In genomic region chr4:101806914-101807313, GRCh38 we compare ENCODE assay signal across 10 cellular contexts. TPM values are rescaled to one million over a fixed set of nuclear protein-coding genes. Genes with fewer than 3 reads are reported as not detected.
DNase-seq lines count a peak whose midpoint lies in the region; ATAC-seq, FAIRE-seq and TF ChIP-seq lines count a peak whose summit lies in the region.
"Had no signal": no experiment of that assay in that cellular context is flagged by ENCODE, and none has a peak within 500 bp of the region (broad histone marks: within the 10 kb centered on the region; RNA-seq: fewer than 3 reads in every experiment).

No MANE protein-coding gene starts in this region.

- intact Hi-C loops in tibial artery (cut with DNase I; ENCODE audit: low total_unique reads) = no loop called here

- no peaks in the 10 kb centered on the region for H3K36me3 ChIP-seq in BE2C
- no peaks in the 10 kb centered on the region for H3K36me3 ChIP-seq in effector memory CD4-positive, alpha-beta T cell (ENCODE audit: control insufficient read depth, insufficient read depth, low read length)
- no peaks in the 10 kb centered on the region for H3K36me3 ChIP-seq in tibial artery

- ATAC-seq in GM19467 (IDR thresholded peaks at IDR 0.05; ENCODE audit: unreplicated experiment) = peak; percentile 99
- peak; percentile 98 for ATAC-seq in HG03342 (IDR thresholded peaks at IDR 0.05; ENCODE audit: unreplicated experiment)

- H3K4me1 ChIP-seq in BE2C (no peaks in the 10 kb centered on the region), tibial artery (no peaks in the 10 kb centered on the region)
- H3K4me1 ChIP-seq in effector memory CD4-positive, alpha-beta T cell (ENCODE audit: control insufficient read depth, insufficient read depth, low read length, poor library complexity, severe bottlenecking) = no peaks in the 10 kb centered on the region

- no peak for FAIRE-seq in D721Med (lab: Jason Lieb, UNC)

- H3K27ac Mint-ChIP-seq in chondrocyte (ENCODE audit: unreplicated experiment) = peak overlapping the region; percentile 50

- no peak overlapping the region for H3K27ac ChIP-seq in effector memory CD4-positive, alpha-beta T cell (ENCODE audit: insufficient read depth, low read length, poor library complexity, severe bottlenecking)
- no peak overlapping the region for H3K27ac ChIP-seq in tibial artery

- DNase-seq in BE2C (peak; percentile 16), chondrocyte (ENCODE audit: low spot score) (no peak), tibial artery (no peak), D721Med (ENCODE audit: insufficient read length, low spot score) (no peak), HuH-7.5 (ENCODE audit: low spot score) (no peak)
- no peak for DNase-seq in effector memory CD4-positive, alpha-beta T cell
- DNase-seq: NCI-H1105 treated with DMSO at 0.1 percent for 48 hours had no signal

- peaks cover 12% of the 10 kb centered on the region for H3K4me1 Mint-ChIP-seq in chondrocyte (ENCODE audit: low read depth)

- TF ChIP-seq CTCF in BE2C (IDR thresholded peaks at IDR 0.05; ENCODE audit: low read depth, low read length) (peak; percentile 19), chondrocyte (IDR thresholded peaks at IDR 0.05) (peak; percentile 24), tibial artery (IDR thresholded peaks at IDR 0.05) (no peak), D721Med (IDR thresholded peaks at IDR 0.05; ENCODE audit: insufficient read depth, missing control alignments) (no peak)

- H3K27me3 Mint-ChIP-seq in chondrocyte (ENCODE audit: low read depth) = no peaks in the 10 kb centered on the region

- H3K36me3 Mint-ChIP-seq in chondrocyte (ENCODE audit: low read depth) = no peaks in the 10 kb centered on the region

- H3K9me3 ChIP-seq in BE2C (no peaks in the 10 kb centered on the region), tibial artery (no peaks in the 10 kb centered on the region)
- H3K9me3 ChIP-seq in effector memory CD4-positive, alpha-beta T cell (ENCODE audit: control insufficient read depth, low read length) = no peaks in the 10 kb centered on the region

- H3K4me3 Mint-ChIP-seq in chondrocyte (ENCODE audit: unreplicated experiment) = no peak overlapping the region

- H3K27me3 ChIP-seq in BE2C = no peaks in the 10 kb centered on the region
- H3K27me3 ChIP-seq in effector memory CD4-positive, alpha-beta T cell (replicated peaks; ENCODE audit: control insufficient read depth, insufficient read depth, low read length, poor library complexity, severe bottlenecking) = no peaks in the 10 kb centered on the region
- no peaks in the 10 kb centered on the region for H3K27me3 ChIP-seq in tibial artery

- no peaks in the 10 kb centered on the region for H3K9me3 Mint-ChIP-seq in chondrocyte (ENCODE audit: low read depth)

- no peak overlapping the region for H3K4me3 ChIP-seq in BE2C (ENCODE audit: low read depth, low read length)
- H3K4me3 ChIP-seq in effector memory CD4-positive, alpha-beta T cell (ENCODE audit: insufficient read depth, low read depth, low read length, poor library complexity, severe bottlenecking) = no peak overlapping the region
- no peak overlapping the region for H3K4me3 ChIP-seq in tibial artery
- H3K4me3 ChIP-seq: lung had no signal

RNA-seq across cellular contexts. Expression of gene BANK1, which starts 16.4 kb away (rescaled TPM):
- 0.57 TPM for polyA plus RNA-seq in BE2C (2012; ENCODE audit: insufficient read depth, insufficient read length, low read depth)
- 0.65 to 1.8 TPM (median 0.72 TPM) in 3 replicates for total RNA-seq in chondrocyte

Comparison
In these comparisons a context has a peak if more than half of its experiments do, and no peak if none do; other contexts are left out.
1. CTCF ChIP-seq: peak in BE2C (single experiment) and chondrocyte (single experiment); none in tibial artery (0 of 2) and D721Med (single experiment).